In genomic region chr1:211559222-211560010, GRCh38 we compare ENCODE assay signal across 1 cellular context.
TF ChIP-seq lines count a peak whose summit lies in the region.

No MANE protein-coding gene starts in this region.

TF ChIP-seq in GM23338, 12 proteins besides CTCF, POLR2A, EP300 and RAD21 (continued from another document):
- TF ChIP-seq REST (IDR thresholded peaks at IDR 0.05; ENCODE audit: unreplicated experiment) (no peak), POLR2AphosphoS5 (IDR thresholded peaks at IDR 0.05; ENCODE audit: low read depth) (no peak), NANOG (IDR thresholded peaks at IDR 0.05; ENCODE audit: borderline replicate concordance) (no peak), ZNF331 (CRISPR knock-in tag; IDR thresholded peaks at IDR 0.05; ENCODE audit: low read depth) (no peak), CREB1 (CRISPR knock-in tag; IDR thresholded peaks at IDR 0.05; ENCODE audit: low read depth) (no peak), ZNF462 (CRISPR knock-in tag; IDR thresholded peaks at IDR 0.05) (no peak), EZH2phosphoT487 (IDR thresholded peaks at IDR 0.05; ENCODE audit: unreplicated experiment) (no peak)
